Comparison of ENCODE assay signal across 8 cellular contexts in the genomic region with DNA sequence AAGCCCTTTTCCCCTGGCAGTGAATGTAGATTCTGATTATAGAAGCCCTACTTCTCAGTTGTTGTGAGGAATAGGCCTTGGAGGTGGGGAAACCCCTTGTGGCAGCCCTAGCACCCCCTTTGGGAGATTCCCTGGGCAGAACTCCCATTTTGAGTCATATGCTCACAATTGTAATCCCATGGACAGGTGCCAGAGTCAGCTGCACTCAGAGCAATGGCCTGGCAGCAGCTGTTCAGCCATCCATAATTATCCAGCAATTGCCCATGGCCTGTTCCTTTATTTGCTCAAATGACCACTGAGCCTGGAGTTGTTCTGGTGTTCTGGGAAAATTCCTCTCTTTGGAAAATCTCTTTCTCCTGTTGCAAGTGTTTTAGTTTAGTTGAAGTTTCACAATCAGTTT.
DNase-seq lines count a peak whose midpoint lies in the region; TF ChIP-seq lines count a peak whose summit lies in the region.

No MANE protein-coding gene starts in this region.

- no peaks in the 10 kb centered on the region for H3K4me1 Mint-ChIP-seq in type B pancreatic cell (ENCODE audit: unreplicated experiment)

- no peaks in the 10 kb centered on the region for H3K9me3 ChIP-seq in right atrium auricular region

- TF ChIP-seq CTCF in right atrium auricular region (IDR thresholded peaks at IDR 0.05) (no peak), type B pancreatic cell (conservative IDR thresholded peaks at IDR 0.05) (no peak)

- peaks cover 0 to 24% of the 10 kb centered on the region in 2 donors for H3K4me1 ChIP-seq in right atrium auricular region

- no peaks in the 10 kb centered on the region for H3K27me3 ChIP-seq in right atrium auricular region
- no peaks in the 10 kb centered on the region for H3K27me3 ChIP-seq in H7 (ENCODE audit: control insufficient read depth, insufficient read depth, low read length)

- H3K4me3 Mint-ChIP-seq in type B pancreatic cell: no peak overlapping the region

- peaks cover 12% of the 10 kb centered on the region for H3K36me3 ChIP-seq in right atrium auricular region
- H3K36me3 ChIP-seq in H7 (replicated peaks; ENCODE audit: control insufficient read depth, insufficient read depth, low read length): no peaks in the 10 kb centered on the region

- no peaks in the 10 kb centered on the region for H3K27me3 Mint-ChIP-seq in type B pancreatic cell

- H3K4me3 ChIP-seq in right atrium auricular region (no peak overlapping the region), skeletal muscle cell (ENCODE audit: low read depth, low read length) (no peak overlapping the region), H7 (ENCODE audit: insufficient read depth, low read depth, low read length) (no peak overlapping the region)

- DNase-seq in Ammon's horn (ENCODE audit: low spot score) (peak; percentile 92), HK-2 (ENCODE audit: unreplicated experiment) (peak; percentile 53), amniotic stem cell (lab: John Stamatoyannopoulos, UW) (peak; percentile 59), right atrium auricular region (ENCODE audit: low spot score) (peak; percentile 62), skeletal muscle cell (ENCODE audit: low read depth) (peak; percentile 85), H7 (no peak), type B pancreatic cell (ENCODE audit: extremely low spot score, unreplicated experiment) (no peak)
- DNase-seq in stimulated activated naive CD4-positive, alpha-beta T cell (lab: John Stamatoyannopoulos, UW): no peak

- H3K27ac Mint-ChIP-seq in type B pancreatic cell: no peak overlapping the region

- no peaks in the 10 kb centered on the region for H3K9me3 Mint-ChIP-seq in type B pancreatic cell

- peak overlapping the region; percentile 33 to 65 for H3K27ac ChIP-seq in right atrium auricular region

- peaks cover 10% of the 10 kb centered on the region for H3K36me3 Mint-ChIP-seq in type B pancreatic cell

Comparison
In these comparisons a context has a peak if more than half of its experiments do, and no peak if none do; other contexts are left out.
1. DNase-seq: peak in Ammon's horn (single experiment), HK-2 (single experiment), amniotic stem cell (single experiment), right atrium auricular region (single experiment) and skeletal muscle cell (single experiment); none in H7 (single experiment), type B pancreatic cell (single experiment) and stimulated activated naive CD4-positive, alpha-beta T cell (0 of 6).